Comparison of ENCODE assay signal across 16 cellular contexts in genomic region chr5:138351056-138351455, GRCh38. TPM values are rescaled to one million over a fixed set of nuclear protein-coding genes. Genes with fewer than 3 reads are reported as not detected.
DNase-seq lines count a peak whose midpoint lies in the region; ATAC-seq and TF ChIP-seq lines count a peak whose summit lies in the region.
"Had no signal": no experiment of that assay in that cellular context is flagged by ENCODE, and none has a peak within 500 bp of the region (broad histone marks: within the 10 kb centered on the region; RNA-seq: fewer than 3 reads in every experiment).

No MANE protein-coding gene starts in this region.

- CTCF ChIA-PET in SK-N-SH (lab: Yijun Ruan, JAX) = interaction anchor here (1.2 to 8.9 kb wide), 10 partner anchors 11 to 174 kb away, joined by 4 to 239 read pairs (median 13); partner anchors contain the start of genes CDC25C, FAM53C and KIF20A

- H2AFZ ChIP-seq in SK-N-SH (ENCODE audit: low read depth) = no peak overlapping the region

- DNase-seq in SK-N-SH (no peak), fibroblast of peridontal ligament (ENCODE audit: extremely low read depth) (peak; percentile 71), NCI-H748 (lab: John Stamatoyannopoulos, UW; ENCODE audit: unreplicated experiment) (no peak)
- no peak for DNase-seq in stimulated activated CD4-positive, alpha-beta T cell treated with anti-CD3 and anti-CD28 coated beads, Interleukin-15, amount 100 ng/mL, for 24 hours
- DNase-seq: 8988T; activated CD4-positive, alpha-beta T cell treated with anti-CD3 and anti-CD28 coated beads, Interleukin-2, amount 10 ng/mL, durations not matched to agents 24 days and 14 days; caudate nucleus; DMS 273 treated with DMSO at 0.1 percent for 48 hours; left colon; naive B cell; small intestine; testis had no signal

- H3K4me3 Mint-ChIP-seq in activated T-helper 17 cell treated with anti-CD3 and anti-CD28 coated beads, Interleukin-2, amount 50 U/mL, for 72 hours = no peak overlapping the region

- no peaks in the 10 kb centered on the region for H3K27me3 Mint-ChIP-seq in activated T-helper 17 cell treated with anti-CD3 and anti-CD28 coated beads, Interleukin-2, amount 50 U/mL, for 72 hours
- H3K27me3 Mint-ChIP-seq: activated CD4-positive, alpha-beta T cell treated with anti-CD3 and anti-CD28 coated beads, Interleukin-2, amount 10 ng/mL, durations not matched to agents 24 days and 14 days; naive B cell had no signal

- H3K4me1 Mint-ChIP-seq in activated T-helper 17 cell treated with anti-CD3 and anti-CD28 coated beads, Interleukin-2, amount 50 U/mL, for 72 hours = peaks cover 36% of the 10 kb centered on the region

- H3K9ac ChIP-seq in SK-N-SH (no peak overlapping the region), skeletal muscle tissue (ENCODE audit: low read depth in 1 of 3, low read length in 3 of 3) (no peak overlapping the region)

- H3K79me2 ChIP-seq in SK-N-SH (ENCODE audit: insufficient read depth) = peaks cover 32% of the 10 kb centered on the region

- peaks cover 53% of the 10 kb centered on the region for H3F3A ChIP-seq in SK-N-SH (replicated peaks; ENCODE audit: insufficient read depth)

- TF ChIP-seq RAD21 in SK-N-SH (IDR thresholded peaks at IDR 0.05; ENCODE audit: low read length) = no peak

- H4K20me1 ChIP-seq in SK-N-SH (ENCODE audit: insufficient read depth) = peaks cover 30% of the 10 kb centered on the region

- H3K4me1 ChIP-seq in SK-N-SH (ENCODE audit: control insufficient read depth in 1 of 2, insufficient read depth in 2 of 2, low read depth in 1 of 2, low read length in 1 of 2) (peaks cover 7 to 9% of the 10 kb centered on the region in 2 experiments; a peak in 3 of 4 replicates), skeletal muscle tissue (ENCODE audit: control insufficient read depth in 3 of 3, insufficient read depth in 3 of 3, low read length in 3 of 3) (peaks cover 14 to 50% (median 34%) of the 10 kb centered on the region in 3 donors)

- no peak for ATAC-seq in SK-N-SH treated with all-trans-retinoic acid at 6 μM for 48 hours
- no peak for ATAC-seq in activated T-helper 17 cell treated with anti-CD3 and anti-CD28 coated beads, Interleukin-2, amount 50 U/mL, for 72 hours (replicated peaks)
- no peak for ATAC-seq in HG02981 (IDR thresholded peaks at IDR 0.05; ENCODE audit: unreplicated experiment)
- ATAC-seq: left colon had no signal

- TF ChIP-seq EP300 in SK-N-SH (IDR thresholded peaks at IDR 0.05; ENCODE audit: borderline replicate concordance in 1 of 2, low read depth in 1 of 2, low read length in 1 of 2) = no peak

- H3K27ac Mint-ChIP-seq in activated T-helper 17 cell treated with anti-CD3 and anti-CD28 coated beads, Interleukin-2, amount 50 U/mL, for 72 hours = peak overlapping the region; percentile 56
- H3K27ac Mint-ChIP-seq: activated CD4-positive, alpha-beta T cell treated with anti-CD3 and anti-CD28 coated beads, Interleukin-2, amount 10 ng/mL, durations not matched to agents 24 days and 14 days had no signal

- POLR2A ChIA-PET in SK-N-SH (lab: Yijun Ruan, JAX) = interaction anchor here (3.0 kb wide), 1 partner anchor 13 kb away, joined by 44 read pairs; the partner anchor contains the start of gene FAM53C

- H3K9me3 Mint-ChIP-seq in activated T-helper 17 cell treated with anti-CD3 and anti-CD28 coated beads, Interleukin-2, amount 50 U/mL, for 72 hours = peaks cover 6% of the 10 kb centered on the region

- H3K27me3 ChIP-seq in SK-N-SH (ENCODE audit: insufficient read depth) (no peaks in the 10 kb centered on the region), skeletal muscle tissue (ENCODE audit: control insufficient read depth in 3 of 3, insufficient read depth in 3 of 3, low read length in 3 of 3) (no peaks in the 10 kb centered on the region)
- H3K27me3 ChIP-seq: testis had no signal

- H3K9me3 ChIP-seq in SK-N-SH (no peaks in the 10 kb centered on the region), skeletal muscle tissue (ENCODE audit: control insufficient read depth in 3 of 3, low read length in 3 of 3) (peaks cover 0 to 3% (median 0%) of the 10 kb centered on the region in 3 donors)
- H3K9me3 ChIP-seq: testis had no signal

- TF ChIP-seq CTCF in SK-N-SH (IDR thresholded peaks at IDR 0.05) = no peak

- no peaks in the 10 kb centered on the region for H3K9me2 ChIP-seq in SK-N-SH

- H3K4me3 ChIP-seq in SK-N-SH (ENCODE audit: low read depth in 2 of 2, low read length in 1 of 2) (no peak overlapping the region), skeletal muscle tissue (ENCODE audit: low read length in 3 of 3) (no peak overlapping the region)
- H3K4me3 ChIP-seq: testis had no signal

- H3K36me3 ChIP-seq in SK-N-SH (replicated peaks in 1 of 2; ENCODE audit: control insufficient read depth in 1 of 2, insufficient read depth in 2 of 2, low read length in 1 of 2) = peaks cover 22 to 34% of the 10 kb centered on the region in 2 experiments
- H3K36me3 ChIP-seq in skeletal muscle tissue (ENCODE audit: control insufficient read depth in 3 of 3, insufficient read depth in 3 of 3, low read length in 3 of 3) = peaks cover 16 to 27% (median 27%) of the 10 kb centered on the region in 3 donors

- peaks cover 41% of the 10 kb centered on the region for H3K36me3 Mint-ChIP-seq in activated T-helper 17 cell treated with anti-CD3 and anti-CD28 coated beads, Interleukin-2, amount 50 U/mL, for 72 hours (ENCODE audit: low read depth)

- peak overlapping the region in 1 of 2 experiments; percentile 59; a peak in 2 of 4 replicates for H3K27ac ChIP-seq in SK-N-SH (ENCODE audit: low read depth in 2 of 2, low read length in 1 of 2)
- H3K27ac ChIP-seq in skeletal muscle tissue (ENCODE audit: low read depth, low read length) = peak overlapping the region; percentile 89
- H3K27ac ChIP-seq: testis had no signal

- 100% methylated on average over 1 of the region's 1 CpG for WGBS in SK-N-SH (ENCODE audit: low lambda C conversion rate)

- peak overlapping the region; percentile 43; the same call in 1 of the 2 replicates for H3K4me2 ChIP-seq in SK-N-SH

TF ChIP-seq in SK-N-SH, 30 proteins besides CTCF, POLR2A, EP300 and RAD21 (continues in another document):
- no peak for TF ChIP-seq MXI1 (IDR thresholded peaks at IDR 0.05; ENCODE audit: low read depth, low read length)
- TF ChIP-seq USF2 (IDR thresholded peaks at IDR 0.05; ENCODE audit: borderline replicate concordance, low read depth, low read length) = no peak
- TF ChIP-seq MAX (IDR thresholded peaks at IDR 0.05; ENCODE audit: low read depth) = peak; percentile 53; the same call in 1 of the 2 replicates
- TF ChIP-seq JUND (IDR thresholded peaks at IDR 0.05) = peak; percentile 14; the same call in 1 of the 2 replicates
- TF ChIP-seq SMC3 (IDR thresholded peaks at IDR 0.05; ENCODE audit: low read depth, low read length) = no peak
- TF ChIP-seq NRF1 (IDR thresholded peaks at IDR 0.05; ENCODE audit: low read depth, low read length) = no peak

TF ChIP-seq in SK-N-SH treated with all-trans-retinoic acid at 6 μM for 48 hours, 23 proteins besides CTCF, POLR2A, EP300 and RAD21:
- TF ChIP-seq ZFP3 (CRISPR knock-in tag; IDR thresholded peaks at IDR 0.05) (no peak), RARB (CRISPR knock-in tag; IDR thresholded peaks at IDR 0.05) (no peak), TCF4 (CRISPR knock-in tag; IDR thresholded peaks at IDR 0.05; ENCODE audit: borderline replicate concordance) (no peak), TOX (CRISPR knock-in tag; IDR thresholded peaks at IDR 0.05; ENCODE audit: borderline replicate concordance) (no peak), ZFP30 (CRISPR knock-in tag; IDR thresholded peaks at IDR 0.05) (no peak)

RNA-seq across cellular contexts. Expression of gene KDM3B, which starts 1.4 kb away (rescaled TPM):
- 22.4 and 24.5 TPM in 2 replicates for polyA plus RNA-seq in SK-N-SH (2012; rRNA removed)
- polyA plus RNA-seq in SK-N-SH (2012; cell fraction: cytosol; rRNA removed) = 18.7 and 20.8 TPM in 2 replicates
- 20.3 and 43.7 TPM in 2 replicates for polyA plus RNA-seq in SK-N-SH (2012; cell fraction: nucleus; rRNA removed)
- total RNA-seq in activated T-helper 17 cell treated with anti-CD3 and anti-CD28 coated beads, Interleukin-2, amount 50 U/mL, for 72 hours = 10 to 100 TPM; 42.1 to 51.4 TPM
- 75.2 TPM for total RNA-seq in skeletal muscle tissue

RNA-seq across cellular contexts. Expression of gene FAM53C, which starts 13.0 kb away (rescaled TPM):
- 14.5 and 18.7 TPM in 2 replicates for polyA plus RNA-seq in SK-N-SH (2012; rRNA removed)
- 9.8 and 13.4 TPM in 2 replicates for polyA plus RNA-seq in SK-N-SH (2012; cell fraction: cytosol; rRNA removed)
- polyA plus RNA-seq in SK-N-SH (2012; cell fraction: nucleus; rRNA removed) = 16.3 and 25.6 TPM in 2 replicates
- 10 to 100 TPM; 32.7 to 45.8 TPM for total RNA-seq in activated T-helper 17 cell treated with anti-CD3 and anti-CD28 coated beads, Interleukin-2, amount 50 U/mL, for 72 hours
- 17.2 TPM for total RNA-seq in skeletal muscle tissue

RNA-seq across cellular contexts. Expression of gene CDC25C, which starts 19.5 kb away (rescaled TPM):
- polyA plus RNA-seq in SK-N-SH (2012; rRNA removed) = 4.9 and 5.2 TPM in 2 replicates
- 4.8 and 5.8 TPM in 2 replicates for polyA plus RNA-seq in SK-N-SH (2012; cell fraction: cytosol; rRNA removed)
- 3.9 and 5.3 TPM in 2 replicates for polyA plus RNA-seq in SK-N-SH (2012; cell fraction: nucleus; rRNA removed)
- 10 to 100 TPM; 11.5 to 19.7 TPM for total RNA-seq in activated T-helper 17 cell treated with anti-CD3 and anti-CD28 coated beads, Interleukin-2, amount 50 U/mL, for 72 hours
- 3.7 TPM for total RNA-seq in skeletal muscle tissue
